ENCODE assay signal across 1 cellular context in the genomic region with DNA sequence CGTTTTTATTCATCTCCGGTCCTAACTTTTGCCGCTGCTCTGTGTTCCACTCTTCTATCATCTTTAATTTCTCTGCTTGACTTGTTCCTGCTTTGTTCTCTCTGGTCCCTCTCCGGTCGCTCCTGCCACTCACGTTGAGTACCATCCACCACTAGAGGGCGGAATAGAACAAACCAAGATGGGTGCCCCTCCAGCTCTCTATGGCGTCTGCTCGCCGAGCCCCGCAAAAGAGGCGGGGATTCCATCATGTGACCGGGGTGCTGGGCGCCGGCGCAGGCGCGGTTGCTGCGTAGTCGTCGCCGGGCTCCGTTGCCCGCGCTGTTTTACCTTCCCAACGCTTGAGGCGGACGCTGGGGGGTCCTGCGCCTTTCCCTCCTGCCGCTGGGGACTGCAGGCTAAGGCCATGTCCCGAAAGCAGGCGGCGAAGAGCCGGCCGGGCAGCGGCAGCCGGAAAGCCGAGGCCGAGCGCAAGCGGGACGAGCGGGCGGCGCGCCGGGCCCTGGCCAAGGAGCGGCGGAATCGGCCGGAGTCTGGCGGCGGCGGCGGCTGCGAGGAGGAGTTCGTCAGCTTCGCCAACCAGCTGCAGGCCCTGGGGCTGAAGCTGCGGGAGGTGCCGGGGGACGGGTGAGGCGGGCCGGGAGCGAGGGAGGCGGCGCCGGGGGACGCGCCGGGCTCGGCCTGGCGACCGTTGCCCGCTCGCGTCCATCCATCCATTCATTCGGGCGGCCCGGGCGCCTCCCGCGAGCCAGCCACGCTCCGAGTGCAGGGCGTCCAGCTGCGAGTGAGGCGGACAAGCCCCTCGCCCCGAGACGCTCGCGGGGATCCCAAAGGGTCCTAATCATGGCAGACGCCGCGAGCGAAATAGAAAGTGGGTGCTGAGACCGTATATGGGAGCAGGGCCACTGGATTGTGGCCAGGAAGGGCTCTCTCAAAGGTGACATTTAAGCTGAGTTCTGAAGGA.
TF ChIP-seq lines count a peak whose summit lies in the region.

A gene with protein sequence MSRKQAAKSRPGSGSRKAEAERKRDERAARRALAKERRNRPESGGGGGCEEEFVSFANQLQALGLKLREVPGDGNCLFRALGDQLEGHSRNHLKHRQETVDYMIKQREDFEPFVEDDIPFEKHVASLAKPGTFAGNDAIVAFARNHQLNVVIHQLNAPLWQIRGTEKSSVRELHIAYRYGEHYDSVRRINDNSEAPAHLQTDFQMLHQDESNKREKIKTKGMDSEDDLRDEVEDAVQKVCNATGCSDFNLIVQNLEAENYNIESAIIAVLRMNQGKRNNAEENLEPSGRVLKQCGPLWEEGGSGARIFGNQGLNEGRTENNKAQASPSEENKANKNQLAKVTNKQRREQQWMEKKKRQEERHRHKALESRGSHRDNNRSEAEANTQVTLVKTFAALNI (plus strand): TSS at position 285 of the 961 bp plus-strand sequence. CDS start 119 bp downstream, at position 404.

TF ChIP-seq in HepG2, 621 proteins besides CTCF, POLR2A, EP300 and RAD21 (continued from another document and continues in another):
- TF ChIP-seq, protein P1, sequence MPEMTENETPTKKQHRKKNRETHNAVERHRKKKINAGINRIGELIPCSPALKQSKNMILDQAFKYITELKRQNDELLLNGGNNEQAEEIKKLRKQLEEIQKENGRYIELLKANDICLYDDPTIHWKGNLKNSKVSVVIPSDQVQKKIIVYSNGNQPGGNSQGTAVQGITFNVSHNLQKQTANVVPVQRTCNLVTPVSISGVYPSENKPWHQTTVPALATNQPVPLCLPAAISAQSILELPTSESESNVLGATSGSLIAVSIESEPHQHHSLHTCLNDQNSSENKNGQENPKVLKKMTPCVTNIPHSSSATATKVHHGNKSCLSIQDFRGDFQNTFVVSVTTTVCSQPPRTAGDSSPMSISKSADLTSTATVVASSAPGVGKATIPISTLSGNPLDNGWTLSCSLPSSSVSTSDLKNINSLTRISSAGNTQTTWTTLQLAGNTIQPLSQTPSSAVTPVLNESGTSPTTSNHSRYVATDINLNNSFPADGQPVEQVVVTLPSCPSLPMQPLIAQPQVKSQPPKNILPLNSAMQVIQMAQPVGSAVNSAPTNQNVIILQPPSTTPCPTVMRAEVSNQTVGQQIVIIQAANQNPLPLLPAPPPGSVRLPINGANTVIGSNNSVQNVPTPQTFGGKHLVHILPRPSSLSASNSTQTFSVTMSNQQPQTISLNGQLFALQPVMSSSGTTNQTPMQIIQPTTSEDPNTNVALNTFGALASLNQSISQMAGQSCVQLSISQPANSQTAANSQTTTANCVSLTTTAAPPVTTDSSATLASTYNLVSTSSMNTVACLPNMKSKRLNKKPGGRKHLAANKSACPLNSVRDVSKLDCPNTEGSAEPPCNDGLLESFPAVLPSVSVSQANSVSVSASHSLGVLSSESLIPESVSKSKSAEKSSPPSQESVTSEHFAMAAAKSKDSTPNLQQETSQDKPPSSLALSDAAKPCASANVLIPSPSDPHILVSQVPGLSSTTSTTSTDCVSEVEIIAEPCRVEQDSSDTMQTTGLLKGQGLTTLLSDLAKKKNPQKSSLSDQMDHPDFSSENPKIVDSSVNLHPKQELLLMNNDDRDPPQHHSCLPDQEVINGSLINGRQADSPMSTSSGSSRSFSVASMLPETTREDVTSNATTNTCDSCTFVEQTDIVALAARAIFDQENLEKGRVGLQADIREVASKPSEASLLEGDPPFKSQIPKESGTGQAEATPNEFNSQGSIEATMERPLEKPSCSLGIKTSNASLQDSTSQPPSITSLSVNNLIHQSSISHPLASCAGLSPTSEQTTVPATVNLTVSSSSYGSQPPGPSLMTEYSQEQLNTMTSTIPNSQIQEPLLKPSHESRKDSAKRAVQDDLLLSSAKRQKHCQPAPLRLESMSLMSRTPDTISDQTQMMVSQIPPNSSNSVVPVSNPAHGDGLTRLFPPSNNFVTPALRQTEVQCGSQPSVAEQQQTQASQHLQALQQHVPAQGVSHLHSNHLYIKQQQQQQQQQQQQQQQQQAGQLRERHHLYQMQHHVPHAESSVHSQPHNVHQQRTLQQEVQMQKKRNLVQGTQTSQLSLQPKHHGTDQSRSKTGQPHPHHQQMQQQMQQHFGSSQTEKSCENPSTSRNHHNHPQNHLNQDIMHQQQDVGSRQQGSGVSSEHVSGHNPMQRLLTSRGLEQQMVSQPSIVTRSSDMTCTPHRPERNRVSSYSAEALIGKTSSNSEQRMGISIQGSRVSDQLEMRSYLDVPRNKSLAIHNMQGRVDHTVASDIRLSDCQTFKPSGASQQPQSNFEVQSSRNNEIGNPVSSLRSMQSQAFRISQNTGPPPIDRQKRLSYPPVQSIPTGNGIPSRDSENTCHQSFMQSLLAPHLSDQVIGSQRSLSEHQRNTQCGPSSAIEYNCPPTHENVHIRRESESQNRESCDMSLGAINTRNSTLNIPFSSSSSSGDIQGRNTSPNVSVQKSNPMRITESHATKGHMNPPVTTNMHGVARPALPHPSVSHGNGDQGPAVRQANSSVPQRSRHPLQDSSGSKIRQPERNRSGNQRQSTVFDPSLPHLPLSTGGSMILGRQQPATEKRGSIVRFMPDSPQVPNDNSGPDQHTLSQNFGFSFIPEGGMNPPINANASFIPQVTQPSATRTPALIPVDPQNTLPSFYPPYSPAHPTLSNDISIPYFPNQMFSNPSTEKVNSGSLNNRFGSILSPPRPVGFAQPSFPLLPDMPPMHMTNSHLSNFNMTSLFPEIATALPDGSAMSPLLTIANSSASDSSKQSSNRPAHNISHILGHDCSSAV (CRISPR knock-in tag; IDR thresholded peaks at IDR 0.05; ENCODE audit: borderline replicate concordance), result no peak
- TF ChIP-seq, protein P2, sequence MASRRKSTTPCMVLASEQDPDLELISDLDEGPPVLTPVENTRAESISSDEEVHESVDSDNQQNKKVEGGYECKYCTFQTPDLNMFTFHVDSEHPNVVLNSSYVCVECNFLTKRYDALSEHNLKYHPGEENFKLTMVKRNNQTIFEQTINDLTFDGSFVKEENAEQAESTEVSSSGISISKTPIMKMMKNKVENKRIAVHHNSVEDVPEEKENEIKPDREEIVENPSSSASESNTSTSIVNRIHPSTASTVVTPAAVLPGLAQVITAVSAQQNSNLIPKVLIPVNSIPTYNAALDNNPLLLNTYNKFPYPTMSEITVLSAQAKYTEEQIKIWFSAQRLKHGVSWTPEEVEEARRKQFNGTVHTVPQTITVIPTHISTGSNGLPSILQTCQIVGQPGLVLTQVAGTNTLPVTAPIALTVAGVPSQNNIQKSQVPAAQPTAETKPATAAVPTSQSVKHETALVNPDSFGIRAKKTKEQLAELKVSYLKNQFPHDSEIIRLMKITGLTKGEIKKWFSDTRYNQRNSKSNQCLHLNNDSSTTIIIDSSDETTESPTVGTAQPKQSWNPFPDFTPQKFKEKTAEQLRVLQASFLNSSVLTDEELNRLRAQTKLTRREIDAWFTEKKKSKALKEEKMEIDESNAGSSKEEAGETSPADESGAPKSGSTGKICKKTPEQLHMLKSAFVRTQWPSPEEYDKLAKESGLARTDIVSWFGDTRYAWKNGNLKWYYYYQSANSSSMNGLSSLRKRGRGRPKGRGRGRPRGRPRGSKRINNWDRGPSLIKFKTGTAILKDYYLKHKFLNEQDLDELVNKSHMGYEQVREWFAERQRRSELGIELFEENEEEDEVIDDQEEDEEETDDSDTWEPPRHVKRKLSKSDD (CRISPR knock-in tag; IDR thresholded peaks at IDR 0.05; ENCODE audit: low read depth), result peak; percentile 53; the same call in 1 of the 2 replicates
- TF ChIP-seq XRCC5 (optimal IDR thresholded peaks at IDR 0.05; ENCODE audit: low read length) (peak; percentile 91), ZNF230 (CRISPR knock-in tag; IDR thresholded peaks at IDR 0.05) (0 out of 2 replicates have a peak, but pooled peaks have one; percentile 27), TMF1 (CRISPR knock-in tag; IDR thresholded peaks at IDR 0.05; ENCODE audit: low read depth) (no peak; the same call in 1 of the 2 replicates), GTF2F1 (IDR thresholded peaks at IDR 0.05; ENCODE audit: low read length) (no peak), ZZZ3 (CRISPR knock-in tag; IDR thresholded peaks at IDR 0.05; ENCODE audit: borderline replicate concordance) (no peak; the same call in 1 of the 2 replicates), ZNF878 (CRISPR knock-in tag; IDR thresholded peaks at IDR 0.05) (no peak; the same call in 1 of the 2 replicates), ZNF335 (CRISPR knock-in tag; IDR thresholded peaks at IDR 0.05) (no peak), U2AF1 (optimal IDR thresholded peaks at IDR 0.05; ENCODE audit: low read depth, low read length) (no peak), ZNF737 (CRISPR knock-in tag; IDR thresholded peaks at IDR 0.05; ENCODE audit: borderline replicate concordance) (no peak), ZSCAN25 (CRISPR knock-in tag; IDR thresholded peaks at IDR 0.05) (0 out of 2 replicates have a peak, but pooled peaks have one; percentile 71), TRIM24 (CRISPR knock-in tag; IDR thresholded peaks at IDR 0.05) (no peak), PAX8 (CRISPR knock-in tag; IDR thresholded peaks at IDR 0.05; ENCODE audit: borderline replicate concordance) (peak; percentile 92; the same call in 1 of the 2 replicates), RBM39 (IDR thresholded peaks at IDR 0.05; ENCODE audit: low read depth, low read length, poor library complexity, severe bottlenecking) (no peak), KAT7 (CRISPR knock-in tag; IDR thresholded peaks at IDR 0.05; ENCODE audit: borderline replicate concordance) (peak; percentile 74; the same call in 1 of the 2 replicates), ATAD3A (CRISPR knock-in tag; IDR thresholded peaks at IDR 0.05) (no peak), TBX2 (CRISPR knock-in tag; IDR thresholded peaks at IDR 0.05; ENCODE audit: borderline replicate concordance) (no peak), ZBTB3 (CRISPR knock-in tag; IDR thresholded peaks at IDR 0.05; ENCODE audit: borderline replicate concordance, low read depth) (no peak), ZNF672 (CRISPR knock-in tag; IDR thresholded peaks at IDR 0.05) (no peak; the same call in 1 of the 2 replicates), TP53 (CRISPR knock-in tag; conservative IDR thresholded peaks at IDR 0.05) (no peak), ZNF777 (CRISPR knock-in tag; IDR thresholded peaks at IDR 0.05) (peak; percentile 68; the same call in 1 of the 2 replicates), ZNF138 (CRISPR knock-in tag; IDR thresholded peaks at IDR 0.05; ENCODE audit: low read depth) (no peak; the same call in 1 of the 2 replicates), ZSCAN20 (CRISPR knock-in tag; IDR thresholded peaks at IDR 0.05; ENCODE audit: borderline replicate concordance) (no peak; the same call in 1 of the 2 replicates), KMT2B (CRISPR knock-in tag; IDR thresholded peaks at IDR 0.05) (peak; percentile 82), ZNF605 (CRISPR knock-in tag; IDR thresholded peaks at IDR 0.05) (no peak), NR2C2 (CRISPR knock-in tag; IDR thresholded peaks at IDR 0.05; ENCODE audit: borderline replicate concordance) (peak; percentile 38; the same call in 1 of the 2 replicates), ZSCAN9 (CRISPR knock-in tag; IDR thresholded peaks at IDR 0.05; ENCODE audit: borderline replicate concordance) (peak; percentile 44; the same call in 1 of the 2 replicates), ZNF550 (CRISPR knock-in tag; IDR thresholded peaks at IDR 0.05; ENCODE audit: borderline replicate concordance) (no peak), FOXP1 (IDR thresholded peaks at IDR 0.05) (no peak), FOXP1 (CRISPR knock-in tag; IDR thresholded peaks at IDR 0.05) (no peak)
- TF ChIP-seq, protein P3, sequence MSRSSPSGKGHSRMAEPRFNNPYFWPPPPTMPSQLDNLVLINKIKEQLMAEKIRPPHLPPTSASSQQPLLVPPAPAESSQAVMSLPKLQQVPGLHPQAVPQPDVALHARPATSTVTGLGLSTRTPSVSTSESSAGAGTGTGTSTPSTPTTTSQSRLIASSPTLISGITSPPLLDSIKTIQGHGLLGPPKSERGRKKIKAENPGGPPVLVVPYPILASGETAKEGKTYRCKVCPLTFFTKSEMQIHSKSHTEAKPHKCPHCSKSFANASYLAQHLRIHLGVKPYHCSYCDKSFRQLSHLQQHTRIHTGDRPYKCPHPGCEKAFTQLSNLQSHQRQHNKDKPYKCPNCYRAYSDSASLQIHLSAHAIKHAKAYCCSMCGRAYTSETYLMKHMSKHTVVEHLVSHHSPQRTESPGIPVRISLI (CRISPR knock-in tag; IDR thresholded peaks at IDR 0.05; ENCODE audit: borderline replicate concordance), result no peak
- TF ChIP-seq, protein P4, sequence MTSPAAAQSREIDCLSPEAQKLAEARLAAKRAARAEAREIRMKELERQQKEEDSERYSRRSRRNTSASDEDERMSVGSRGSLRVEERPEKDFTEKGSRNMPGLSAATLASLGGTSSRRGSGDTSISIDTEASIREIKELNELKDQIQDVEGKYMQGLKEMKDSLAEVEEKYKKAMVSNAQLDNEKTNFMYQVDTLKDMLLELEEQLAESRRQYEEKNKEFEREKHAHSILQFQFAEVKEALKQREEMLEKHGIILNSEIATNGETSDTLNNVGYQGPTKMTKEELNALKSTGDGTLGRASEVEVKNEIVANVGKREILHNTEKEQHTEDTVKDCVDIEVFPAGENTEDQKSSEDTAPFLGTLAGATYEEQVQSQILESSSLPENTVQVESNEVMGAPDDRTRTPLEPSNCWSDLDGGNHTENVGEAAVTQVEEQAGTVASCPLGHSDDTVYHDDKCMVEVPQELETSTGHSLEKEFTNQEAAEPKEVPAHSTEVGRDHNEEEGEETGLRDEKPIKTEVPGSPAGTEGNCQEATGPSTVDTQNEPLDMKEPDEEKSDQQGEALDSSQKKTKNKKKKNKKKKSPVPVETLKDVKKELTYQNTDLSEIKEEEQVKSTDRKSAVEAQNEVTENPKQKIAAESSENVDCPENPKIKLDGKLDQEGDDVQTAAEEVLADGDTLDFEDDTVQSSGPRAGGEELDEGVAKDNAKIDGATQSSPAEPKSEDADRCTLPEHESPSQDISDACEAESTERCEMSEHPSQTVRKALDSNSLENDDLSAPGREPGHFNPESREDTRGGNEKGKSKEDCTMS (CRISPR knock-in tag; conservative IDR thresholded peaks at IDR 0.05), result no peak
- TF ChIP-seq, protein P5, sequence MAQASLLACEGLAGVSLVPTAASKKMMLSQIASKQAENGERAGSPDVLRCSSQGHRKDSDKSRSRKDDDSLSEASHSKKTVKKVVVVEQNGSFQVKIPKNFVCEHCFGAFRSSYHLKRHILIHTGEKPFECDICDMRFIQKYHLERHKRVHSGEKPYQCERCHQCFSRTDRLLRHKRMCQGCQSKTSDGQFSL (CRISPR knock-in tag; IDR thresholded peaks at IDR 0.05), result no peak
- TF ChIP-seq, protein P6, sequence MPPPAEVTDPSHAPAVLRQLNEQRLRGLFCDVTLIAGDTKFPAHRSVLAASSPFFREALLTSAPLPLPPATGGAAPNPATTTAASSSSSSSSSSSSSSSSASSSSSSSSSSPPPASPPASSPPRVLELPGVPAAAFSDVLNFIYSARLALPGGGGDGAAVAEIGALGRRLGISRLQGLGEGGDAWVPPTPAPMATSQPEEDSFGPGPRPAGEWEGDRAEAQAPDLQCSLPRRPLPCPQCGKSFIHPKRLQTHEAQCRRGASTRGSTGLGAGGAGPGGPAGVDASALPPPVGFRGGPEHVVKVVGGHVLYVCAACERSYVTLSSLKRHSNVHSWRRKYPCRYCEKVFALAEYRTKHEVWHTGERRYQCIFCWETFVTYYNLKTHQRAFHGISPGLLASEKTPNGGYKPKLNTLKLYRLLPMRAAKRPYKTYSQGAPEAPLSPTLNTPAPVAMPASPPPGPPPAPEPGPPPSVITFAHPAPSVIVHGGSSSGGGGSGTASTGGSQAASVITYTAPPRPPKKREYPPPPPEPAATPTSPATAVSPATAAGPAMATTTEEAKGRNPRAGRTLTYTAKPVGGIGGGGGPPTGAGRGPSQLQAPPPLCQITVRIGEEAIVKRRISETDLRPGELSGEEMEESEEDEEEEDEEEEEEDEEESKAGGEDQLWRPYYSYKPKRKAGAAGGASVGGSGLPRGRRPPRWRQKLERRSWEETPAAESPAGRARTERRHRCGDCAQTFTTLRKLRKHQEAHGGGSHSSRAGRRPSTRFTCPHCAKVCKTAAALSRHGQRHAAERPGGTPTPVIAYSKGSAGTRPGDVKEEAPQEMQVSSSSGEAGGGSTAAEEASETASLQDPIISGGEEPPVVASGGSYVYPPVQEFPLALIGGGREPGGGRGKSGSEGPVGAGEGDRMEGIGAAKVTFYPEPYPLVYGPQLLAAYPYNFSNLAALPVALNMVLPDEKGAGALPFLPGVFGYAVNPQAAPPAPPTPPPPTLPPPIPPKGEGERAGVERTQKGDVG (CRISPR knock-in tag; IDR thresholded peaks at IDR 0.05; ENCODE audit: borderline replicate concordance), result no peak
